ENCODE assay signal across 27 cellular contexts in genomic region chr11:131375421-131375820, GRCh38. TPM values are rescaled to one million over a fixed set of nuclear protein-coding genes. Genes with fewer than 3 reads are reported as not detected.
"Had no signal": no experiment of that assay in that cellular context is flagged by ENCODE, and none has a peak within 500 bp of the region (broad histone marks: within the 10 kb centered on the region; RNA-seq: fewer than 3 reads in every experiment).

No MANE protein-coding gene starts in this region.

- H3K9me3 Mint-ChIP-seq: nephron progenitor cell, neural progenitor cell, type B pancreatic cell had no signal

- H3K27me3 ChIP-seq: neural progenitor cell had no signal

- H3K4me1 Mint-ChIP-seq: immature natural killer cell; stimulated activated naive CD8-positive, alpha-beta T cell treated with anti-CD3 and anti-CD28 coated beads, Interleukin-15, amount 100 ng/mL, for 72 hours had no signal

- H3K27ac ChIP-seq: left lung, lower lobe of right lung, neural progenitor cell, neutrophil, parathyroid adenoma, psoas muscle, right atrium auricular region, right lobe of liver, tibial nerve, uterus had no signal

- H3K27ac Mint-ChIP-seq: immature natural killer cell; nephron progenitor cell; neural progenitor cell; stimulated activated memory B cell treated with anti-CD40 and anti-IgM and Interleukin-4, amounts not matched to agents 10 μg/mL and 1 μg/mL and 100 μg/mL, for 72 hours; stimulated activated naive CD8-positive, alpha-beta T cell treated with anti-CD3 and anti-CD28 coated beads, Interleukin-15, amount 100 ng/mL, for 72 hours; type B pancreatic cell had no signal

- H3K36me3 Mint-ChIP-seq: immature natural killer cell; neural progenitor cell; stimulated activated memory B cell treated with anti-CD40 and anti-IgM and Interleukin-4, amounts not matched to agents 10 μg/mL and 1 μg/mL and 100 μg/mL, for 72 hours; type B pancreatic cell had no signal

- H3K4me3 ChIP-seq: left lung, lower lobe of right lung, neural progenitor cell, psoas muscle, right atrium auricular region, right lobe of liver, smooth muscle cell, tibial nerve, uterus had no signal

- H3K4me3 Mint-ChIP-seq: immature natural killer cell; naive thymus-derived CD8-positive, alpha-beta T cell; nephron progenitor cell; neural progenitor cell; stimulated activated memory B cell treated with anti-CD40 and anti-IgM and Interleukin-4, amounts not matched to agents 10 μg/mL and 1 μg/mL and 100 μg/mL, for 72 hours; stimulated activated naive CD8-positive, alpha-beta T cell treated with anti-CD3 and anti-CD28 coated beads, Interleukin-15, amount 100 ng/mL, for 72 hours; type B pancreatic cell had no signal

- H3K36me3 ChIP-seq: left lung, lower lobe of right lung, neural progenitor cell, neutrophil, right atrium auricular region, right lobe of liver, tibial nerve, uterus had no signal

- DNase-seq: immature natural killer cell; kidney; left colon; left lung; lower lobe of right lung; mammary epithelial cell; mesenchymal stem cell; naive thymus-derived CD8-positive, alpha-beta T cell; nephron progenitor cell; occipital lobe; psoas muscle; right lobe of liver; stimulated activated CD4-positive, alpha-beta T cell treated with anti-CD3 and anti-CD28 coated beads, Interleukin-1b, Interleukin-23, amount 100 ng/mL, for 48 hours; stimulated activated CD4-positive, alpha-beta T cell treated with anti-CD3 and anti-CD28 coated beads, Interleukin-2, amount 100 ng/mL, for 48 hours; stimulated activated CD4-positive, alpha-beta T cell treated with anti-CD3 and anti-CD28 coated beads, Interleukin-4, amount 100 ng/mL, for 4 hours; stimulated activated CD8-positive, alpha-beta memory T cell treated with anti-CD3 and anti-CD28 coated beads, Interleukin-4, amount 100 ng/mL, for 48 hours; stimulated activated naive CD4-positive, alpha-beta T cell treated with Interleukin-2 at 50 U/mL for 16 hours; stimulated activated naive CD8-positive, alpha-beta T cell treated with anti-CD3 and anti-CD28 coated beads, Interleukin-15, amount 100 ng/mL, for 72 hours; uterus had no signal

- H3K4me1 ChIP-seq: left lung, psoas muscle had no signal

- H3K9me3 ChIP-seq: left lung, lower lobe of right lung, neutrophil, psoas muscle, right atrium auricular region, right lobe of liver, tibial nerve, uterus had no signal

RNA-seq across cellular contexts. Expression of gene NTM, which starts 5.0 kb away (rescaled TPM):
- total RNA-seq: naive thymus-derived CD8-positive, alpha-beta T cell had no signal
- polyA plus RNA-seq: immature natural killer cell; naive thymus-derived CD8-positive, alpha-beta T cell had no signal
